8 cellular contexts compared by ENCODE assay signal in genomic region chr4:2800691-2801596, GRCh38. TPM values are rescaled to one million over a fixed set of nuclear protein-coding genes. Genes with fewer than 3 reads are reported as not detected.
DNase-seq lines count a peak whose midpoint lies in the region; TF ChIP-seq lines count a peak whose summit lies in the region.

No MANE protein-coding gene starts in this region.

- peaks cover 3% of the 10 kb centered on the region for H3K27me3 Mint-ChIP-seq in endothelial cell (ENCODE audit: unreplicated experiment)

- POLR2A ChIA-PET in HEK293 (lab: Yijun Ruan, JAX), result no interaction called here

- peak; percentile 72 for DNase-seq in EL
- DNase-seq in SKM-1 treated with dmso at 0.1 percent for 144 hours (lab: John Stamatoyannopoulos, UW; ENCODE audit: unreplicated experiment), result peak; percentile 97
- peak; percentile 66 for DNase-seq in endothelial cell (ENCODE audit: low spot score)
- no peak for DNase-seq in NCI-H1417 treated with DMSO at 0.1 percent for 48 hours (lab: John Stamatoyannopoulos, UW)
- no peak for DNase-seq in NCI-H128 (lab: John Stamatoyannopoulos, UW; ENCODE audit: unreplicated experiment)

- H3K4me1 ChIP-seq in HEK293 (ENCODE audit: control insufficient read depth, insufficient read depth, low read length), result no peaks in the 10 kb centered on the region
- peaks cover 93% of the 10 kb centered on the region for H3K4me1 ChIP-seq in mucosa of stomach (ENCODE audit: control insufficient read depth, insufficient read depth, low read length)
- peaks cover 4% of the 10 kb centered on the region for H3K4me1 ChIP-seq in urinary bladder (ENCODE audit: insufficient read depth)

- H3K27ac Mint-ChIP-seq in endothelial cell (ENCODE audit: unreplicated experiment), result peak overlapping the region; percentile 80

- CTCF ChIA-PET in HEK293 (lab: Yijun Ruan, JAX), result interaction anchor here (0.7 kb wide), 1 partner anchor 20 kb away, joined by 4 read pairs; no protein-coding TSS in a partner anchor

- H3K4me3 ChIP-seq in HEK293 (ENCODE audit: low read depth, low read length) (no peak overlapping the region), mucosa of stomach (ENCODE audit: low read length) (no peak overlapping the region), urinary bladder (ENCODE audit: low read depth, low read length) (no peak overlapping the region)

- peak overlapping the region; percentile 34 for H3K9ac ChIP-seq in mucosa of stomach (ENCODE audit: low read length)

- H3K27me3 ChIP-seq in mucosa of stomach (ENCODE audit: control insufficient read depth, insufficient read depth, low read length), result no peaks in the 10 kb centered on the region

- H3K4me1 Mint-ChIP-seq in endothelial cell (ENCODE audit: unreplicated experiment), result peaks cover 29% of the 10 kb centered on the region

- 24% methylated on average over 29 of the region's 29 CpGs for WGBS in urinary bladder

- H3K36me3 ChIP-seq in HEK293 (ENCODE audit: control insufficient read depth in 2 of 2, insufficient read depth in 1 of 2, low read length in 2 of 2) (no peaks in the 10 kb centered on the region), mucosa of stomach (ENCODE audit: control insufficient read depth, insufficient read depth, low read length) (no peaks in the 10 kb centered on the region), urinary bladder (ENCODE audit: insufficient read depth) (no peaks in the 10 kb centered on the region)

- no peaks in the 10 kb centered on the region for H3K9me3 Mint-ChIP-seq in endothelial cell (ENCODE audit: unreplicated experiment)

- H3K9me3 ChIP-seq in HEK293 (ENCODE audit: control insufficient read depth, insufficient read depth, low read depth, low read length) (no peaks in the 10 kb centered on the region), mucosa of stomach (ENCODE audit: control insufficient read depth, low read length) (no peaks in the 10 kb centered on the region)

- no peak overlapping the region for H3K4me3 Mint-ChIP-seq in endothelial cell (ENCODE audit: unreplicated experiment)

- TF ChIP-seq CTCF in HEK293 (tag by site-specific recombination; IDR thresholded peaks at IDR 0.05) (no peak), endothelial cell (IDR thresholded peaks at IDR 0.05; ENCODE audit: unreplicated experiment) (no peak)

- H3K36me3 Mint-ChIP-seq in endothelial cell (ENCODE audit: low read depth, unreplicated experiment), result no peaks in the 10 kb centered on the region

- H3K27ac ChIP-seq in HEK293 (ENCODE audit: extremely low read depth, low read depth, low read length) (no peak overlapping the region), urinary bladder (ENCODE audit: low read depth) (peak overlapping the region; percentile 55)

TF ChIP-seq in HEK293, 187 proteins besides CTCF, POLR2A, EP300 and RAD21:
- no peak for TF ChIP-seq ZNF341 (tag by site-specific recombination; IDR thresholded peaks at IDR 0.05; ENCODE audit: low read depth)
- TF ChIP-seq ZNF223 (tag by site-specific recombination; IDR thresholded peaks at IDR 0.05), result 0 out of 2 replicates have a peak, but pooled peaks have one; percentile 34
- no peak for TF ChIP-seq ZNF610 (tag by site-specific recombination; IDR thresholded peaks at IDR 0.05; ENCODE audit: borderline replicate concordance)
- TF ChIP-seq GLIS2 (tag by site-specific recombination; IDR thresholded peaks at IDR 0.05), result peak; percentile 25; the same call in 1 of the 2 replicates
- 0 out of 2 replicates have a peak, but pooled peaks have one; percentile 8 for TF ChIP-seq ZIC2 (tag by site-specific recombination; IDR thresholded peaks at IDR 0.05)
- peak; percentile 45 for TF ChIP-seq ZBTB20 (tag by site-specific recombination; IDR thresholded peaks at IDR 0.05)
- TF ChIP-seq EGR2 (tag by site-specific recombination; IDR thresholded peaks at IDR 0.05; ENCODE audit: low read depth), result peak; percentile 60
- TF ChIP-seq ZNF692 (tag by site-specific recombination; IDR thresholded peaks at IDR 0.05), result peak; percentile 70
- TF ChIP-seq ZFP69B (tag by site-specific recombination; IDR thresholded peaks at IDR 0.05), result peak; percentile 82
- TF ChIP-seq ZBTB8A (tag by site-specific recombination; IDR thresholded peaks at IDR 0.05), result no peak
- peak; percentile 36 for TF ChIP-seq SP2 (tag by site-specific recombination; IDR thresholded peaks at IDR 0.05)
- peak; percentile 78 for TF ChIP-seq ZFHX2 (tag by site-specific recombination; conservative IDR thresholded peaks at IDR 0.05)

RNA-seq across cellular contexts. Expression of gene SH3BP2, which starts 8.1 kb away (rescaled TPM):
- total RNA-seq in endothelial cell (ENCODE audit: unreplicated experiment) (150 TPM), urinary bladder (26.0 TPM)
- polyA plus RNA-seq in urinary bladder, result 18.8 TPM

RNA-seq across cellular contexts. Expression of gene ADD1, which starts 42.7 kb away (rescaled TPM):
- total RNA-seq in endothelial cell (ENCODE audit: unreplicated experiment) (337 TPM), urinary bladder (224 TPM)
- polyA plus RNA-seq in urinary bladder, result 277 TPM

RNA-seq across cellular contexts. Expression of gene TNIP2, which starts 44.8 kb away (rescaled TPM):
- total RNA-seq in endothelial cell (ENCODE audit: unreplicated experiment) (29.3 TPM), urinary bladder (13.1 TPM)
- 49.8 TPM for polyA plus RNA-seq in urinary bladder

Comparison
In these comparisons a context has a peak if more than half of its experiments do, and no peak if none do; other contexts are left out.
1. DNase-seq: peak in EL (single experiment), SKM-1 treated with dmso at 0.1 percent for 144 hours (single experiment) and endothelial cell (single experiment); none in NCI-H1417 treated with DMSO at 0.1 percent for 48 hours (single experiment) and NCI-H128 (single experiment).